In the genomic region with DNA sequence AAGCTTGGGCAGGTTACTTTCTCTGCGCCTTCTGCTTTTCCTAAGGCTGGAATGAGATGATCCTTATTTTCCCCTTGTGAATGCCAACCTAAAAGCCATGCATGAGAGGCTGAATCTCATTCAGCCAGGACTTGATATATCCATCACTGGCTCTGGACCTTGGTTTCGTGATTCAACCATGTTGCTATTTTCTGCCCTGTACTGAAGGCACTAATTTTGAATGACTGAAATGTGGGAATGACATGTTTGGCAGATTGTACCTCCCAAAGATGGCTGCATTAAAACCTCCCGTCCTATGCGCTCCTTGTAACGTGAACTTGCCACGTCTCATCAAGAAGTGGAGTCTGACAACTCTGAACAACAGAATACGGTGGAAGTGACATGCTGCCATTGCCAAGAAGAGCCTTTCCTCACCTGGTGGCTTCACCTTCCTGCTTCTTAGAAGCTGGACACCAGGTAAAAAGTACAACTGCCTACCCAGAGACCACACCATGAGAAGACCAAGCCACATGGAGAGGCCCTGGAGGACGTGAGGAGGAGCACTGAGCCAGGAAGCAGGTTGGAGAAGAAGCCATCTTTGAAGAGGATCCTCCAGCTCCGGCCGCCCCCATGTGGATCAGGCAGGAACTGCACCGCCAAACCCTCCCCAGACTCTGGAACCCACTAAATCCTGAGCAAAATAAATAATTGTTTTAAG, we compare ENCODE assay signal across 8 cellular contexts.
DNase-seq lines count a peak whose midpoint lies in the region; ATAC-seq and TF ChIP-seq lines count a peak whose summit lies in the region.

No MANE protein-coding gene starts in this region.

- WGBS in hepatocyte (ENCODE audit: low lambda C conversion rate, missing lambda C conversion rate): 79% methylated on average over 11 of the region's 11 CpGs

- no peak overlapping the region for H3K4me2 ChIP-seq in hepatocyte

- H3K27ac ChIP-seq in ascending aorta (peak overlapping the region; percentile 87), hepatocyte (no peak overlapping the region)

- no peaks in the 10 kb centered on the region for H3K79me2 ChIP-seq in hepatocyte

- H3K27me3 ChIP-seq in H7 (ENCODE audit: control insufficient read depth, insufficient read depth, low read length) (no peaks in the 10 kb centered on the region), ascending aorta (no peaks in the 10 kb centered on the region), hepatocyte (no peaks in the 10 kb centered on the region)

- ATAC-seq in GM18520 (IDR thresholded peaks at IDR 0.05; ENCODE audit: unreplicated experiment): no peak

- peak; percentile 63 for DNase-seq in Daoy (ENCODE audit: low read depth)
- peak; percentile 85 for DNase-seq in H7
- peak; percentile 35 for DNase-seq in NCI-H1092 (lab: John Stamatoyannopoulos, UW)
- DNase-seq in T-helper 9 cell: peak; percentile 41
- DNase-seq in ascending aorta (ENCODE audit: low spot score in 2 of 2): peak in 1 of 2 donors; percentile 83
- peak; percentile 58 for DNase-seq in hepatocyte (ENCODE audit: low spot score)
- DNase-seq in stimulated activated CD4-positive, alpha-beta T cell treated with anti-CD3 and anti-CD28 coated beads, Interleukin-15, amount 100 ng/mL, for 48 hours (ENCODE audit: low read depth in 2 of 2): peak; percentile 68 to 79

- no peak overlapping the region for H2AFZ ChIP-seq in hepatocyte

- intact Hi-C loops in ascending aorta (cut with DNase I): loop anchor here (1.0 to 2.0 kb wide), 2 partner anchors 16 to 33 kb away; no protein-coding TSS in a partner anchor

- TF ChIP-seq CTCF in ascending aorta (IDR thresholded peaks at IDR 0.05): peak; percentile 60 to 90 (median 80)
- TF ChIP-seq CTCF in hepatocyte (IDR thresholded peaks at IDR 0.05; ENCODE audit: poor library complexity): peak; percentile 64

- H4K20me1 ChIP-seq in hepatocyte (ENCODE audit: insufficient read depth, poor library complexity, severe bottlenecking): no peaks in the 10 kb centered on the region

- H3K9me2 ChIP-seq in hepatocyte (replicated peaks; ENCODE audit: insufficient read depth): no peaks in the 10 kb centered on the region

- H3K9me3 ChIP-seq in ascending aorta: no peaks in the 10 kb centered on the region
- no peaks in the 10 kb centered on the region for H3K9me3 ChIP-seq in hepatocyte (ENCODE audit: low read depth)

- H3K4me1 ChIP-seq in ascending aorta (peaks cover 7 to 15% of the 10 kb centered on the region in 2 donors), hepatocyte (ENCODE audit: insufficient read depth) (no peaks in the 10 kb centered on the region)

- H3K4me3 ChIP-seq in H7 (ENCODE audit: insufficient read depth, low read depth, low read length) (no peak overlapping the region), ascending aorta (peak overlapping the region in 1 of 2 donors; percentile 43), hepatocyte (no peak overlapping the region)

- no peaks in the 10 kb centered on the region for H3K36me3 ChIP-seq in H7 (replicated peaks; ENCODE audit: control insufficient read depth, insufficient read depth, low read length)
- no peaks in the 10 kb centered on the region for H3K36me3 ChIP-seq in ascending aorta
- no peaks in the 10 kb centered on the region for H3K36me3 ChIP-seq in hepatocyte (replicated peaks; ENCODE audit: insufficient read depth, low read depth)
